ENCODE assay signal across 19 cellular contexts in genomic region chr9:79209012-79209411, GRCh38.
"Had no signal": no experiment of that assay in that cellular context is flagged by ENCODE, and none has a peak within 500 bp of the region (broad histone marks: within the 10 kb centered on the region; RNA-seq: fewer than 3 reads in every experiment).

No MANE protein-coding gene starts in this region.

- DNase-seq: activated CD4-positive, alpha-beta T cell treated with anti-CD3 and anti-CD28 coated beads, Interleukin-2, amount 50 U/mL, for 4 hours; activated naive CD4-positive, alpha-beta T cell; activated naive CD8-positive, alpha-beta T cell treated with anti-CD3 and anti-CD28 coated beads for 36 hours; amniotic stem cell; dermis blood vessel endothelial cell; effector memory CD4-positive, alpha-beta T cell; esophagus squamous epithelium; heart right ventricle; left cardiac atrium; mesenchymal stem cell; mucosa of descending colon; naive B cell; stimulated activated CD4-positive, alpha-beta T cell treated with anti-CD3 and anti-CD28 coated beads, Interleukin-12 subunit alpha, Interleukin-12 subunit beta, amount 100 ng/mL, for 4 hours; stimulated activated CD4-positive, alpha-beta T cell treated with anti-CD3 and anti-CD28 coated beads, Interleukin-1b, Interleukin-23, amount 100 ng/mL, for 48 hours; stimulated activated naive CD4-positive, alpha-beta T cell treated with Interleukin-2 at 50 U/mL for 16 hours; tibial artery had no signal

- H3K9me3 ChIP-seq: esophagus squamous epithelium, heart right ventricle, mucosa of descending colon, tibial artery had no signal

- H2AFZ ChIP-seq: neural progenitor cell had no signal

- H3K27ac ChIP-seq: cardiac muscle cell, esophagus squamous epithelium, heart right ventricle, neural progenitor cell, tibial artery, VCaP had no signal

- H3K9ac ChIP-seq: neural progenitor cell had no signal

- H3K4me1 ChIP-seq: esophagus squamous epithelium, heart right ventricle, tibial artery had no signal

- H3K36me3 ChIP-seq: cardiac muscle cell, esophagus squamous epithelium, heart right ventricle, neural progenitor cell, tibial artery had no signal

- ATAC-seq: heart right ventricle, left cardiac atrium, mucosa of descending colon had no signal

- H3K27me3 ChIP-seq: cardiac muscle cell, esophagus squamous epithelium, neural progenitor cell, tibial artery had no signal

- H3K4me3 ChIP-seq: cardiac muscle cell, esophagus squamous epithelium, heart right ventricle, mucosa of descending colon, neural progenitor cell, tibial artery had no signal

- H3K4me2 ChIP-seq: neural progenitor cell had no signal
